In genomic region chr17:40482722-40483121, GRCh38 we compare ENCODE assay signal across 18 cellular contexts. TPM values are rescaled to one million over a fixed set of nuclear protein-coding genes. Genes with fewer than 3 reads are reported as not detected.
DNase-seq lines count a peak whose midpoint lies in the region; ATAC-seq and TF ChIP-seq lines count a peak whose summit lies in the region.
"Had no signal": no experiment of that assay in that cellular context is flagged by ENCODE, and none has a peak within 500 bp of the region (broad histone marks: within the 10 kb centered on the region; RNA-seq: fewer than 3 reads in every experiment).

No MANE protein-coding gene starts in this region.

- no peak for DNase-seq in CD8-positive, alpha-beta T cell
- DNase-seq in KBM-7 (peak; percentile 45), mesendoderm (no peak), Peyer's patch (no peak), upper lobe of left lung (no peak)
- DNase-seq: activated gamma-delta T cell; C1 segment of cervical spinal cord; DMS79 treated with DMSO at 0.1 percent for 48 hours; effector CD8-positive, alpha-beta T cell; KG1; NCI-H1092 treated with DMSO at 0.1 percent for 48 hours; nephron progenitor cell; stimulated activated CD4-positive, alpha-beta T cell treated with anti-CD3 and anti-CD28 coated beads, Interleukin-15, amount 100 ng/mL, for 24 hours; substantia nigra had no signal

- no peaks in the 10 kb centered on the region for H3K9me3 Mint-ChIP-seq in CD8-positive, alpha-beta T cell
- peaks cover 4% of the 10 kb centered on the region for H3K9me3 Mint-ChIP-seq in activated T-helper 17 cell treated with anti-CD3 and anti-CD28 coated beads, Interleukin-2, amount 50 U/mL, for 72 hours
- H3K9me3 Mint-ChIP-seq: nephron progenitor cell had no signal

- H2BK120ac ChIP-seq in mesendoderm (ENCODE audit: low read depth, low read length) = no peak overlapping the region

- no peaks in the 10 kb centered on the region for H3K79me1 ChIP-seq in mesendoderm (ENCODE audit: low read length)

- H3K79me2 ChIP-seq in mesendoderm (ENCODE audit: control insufficient read depth, insufficient read depth, low read length) = no peaks in the 10 kb centered on the region

- no peak overlapping the region for H2BK5ac ChIP-seq in mesendoderm (ENCODE audit: low read length)

- no CpG with 5 or more reads among the region's 6 CpGs for WGBS in mesendoderm (ENCODE audit: extremely low coverage, insufficient coverage, low lambda C conversion rate)
- 81 to 93% methylated on average over 6 of the region's 6 CpGs for WGBS in upper lobe of left lung, 2 donors

- intact Hi-C loops in CD8-positive, alpha-beta T cell (cut with DNase I, micrococcal nuclease) = loop anchor here in 1 of 2 experiments (5.0 kb wide), 2 partner anchors 125 to 160 kb away; no protein-coding TSS in a partner anchor

- H4K5ac ChIP-seq in mesendoderm (ENCODE audit: low read length) = no peak overlapping the region

- H2BK15ac ChIP-seq in mesendoderm (replicated peaks; ENCODE audit: low read depth) = no peak overlapping the region

- no peaks in the 10 kb centered on the region for H3K36me3 ChIP-seq in CD8-positive, alpha-beta T cell (ENCODE audit: insufficient read depth, low read length)
- H3K36me3 ChIP-seq in mesendoderm (ENCODE audit: control insufficient read depth, insufficient read depth, low read length) (no peaks in the 10 kb centered on the region), Peyer's patch (no peaks in the 10 kb centered on the region), upper lobe of left lung (no peaks in the 10 kb centered on the region)
- H3K36me3 ChIP-seq: cardiac muscle cell had no signal

- peak overlapping the region; percentile 71 for H3K27ac Mint-ChIP-seq in CD8-positive, alpha-beta T cell
- H3K27ac Mint-ChIP-seq in activated T-helper 17 cell treated with anti-CD3 and anti-CD28 coated beads, Interleukin-2, amount 50 U/mL, for 72 hours = peak overlapping the region; percentile 96

- CTCF ChIA-PET in CD8-positive, alpha-beta T cell (lab: Charles Lee) = interaction anchor here (0.6 to 3.7 kb wide), 2 partner anchors 50 to 245 kb away, joined by 3 to 27 read pairs; no protein-coding TSS in a partner anchor

- H2AK5ac ChIP-seq in mesendoderm (ENCODE audit: low read length) = no peak overlapping the region

- H3K4me2 ChIP-seq in mesendoderm (ENCODE audit: low read length) = no peak overlapping the region

- no peak overlapping the region for H3K23ac ChIP-seq in mesendoderm (ENCODE audit: low read length)

- TF ChIP-seq EP300 in upper lobe of left lung (IDR thresholded peaks at IDR 0.05) = no peak

- in situ Hi-C loops in KBM-7 (cut with MboI; ENCODE audit: low pct_unique_long_range_greater_than_20kb, low sequenced_read_pairs) = no loop called here

- H3K27ac ChIP-seq in CD8-positive, alpha-beta T cell (ENCODE audit: low read depth, low read length) = no peak overlapping the region
- H3K27ac ChIP-seq in mesendoderm (ENCODE audit: low read depth, low read length) = no peak overlapping the region
- H3K27ac ChIP-seq in Peyer's patch = no peak overlapping the region
- H3K27ac ChIP-seq in upper lobe of left lung = no peak overlapping the region
- H3K27ac ChIP-seq: cardiac muscle cell had no signal

- H3K27me3 ChIP-seq in CD8-positive, alpha-beta T cell (ENCODE audit: insufficient read depth, low read length) = no peaks in the 10 kb centered on the region
- H3K27me3 ChIP-seq in mesendoderm (ENCODE audit: insufficient read depth, low read length, poor library complexity) (no peaks in the 10 kb centered on the region), Peyer's patch (no peaks in the 10 kb centered on the region), upper lobe of left lung (no peaks in the 10 kb centered on the region)
- H3K27me3 ChIP-seq: cardiac muscle cell had no signal

- no peak overlapping the region for H3K4me3 ChIP-seq in CD8-positive, alpha-beta T cell (ENCODE audit: low read depth, low read length)
- no peak overlapping the region for H3K4me3 ChIP-seq in mesendoderm (ENCODE audit: low read length)
- no peak overlapping the region for H3K4me3 ChIP-seq in Peyer's patch
- no peak overlapping the region for H3K4me3 ChIP-seq in upper lobe of left lung
- H3K4me3 ChIP-seq: cardiac muscle cell had no signal

- no peaks in the 10 kb centered on the region for H3K27me3 Mint-ChIP-seq in CD8-positive, alpha-beta T cell (ENCODE audit: low read depth)
- no peaks in the 10 kb centered on the region for H3K27me3 Mint-ChIP-seq in activated T-helper 17 cell treated with anti-CD3 and anti-CD28 coated beads, Interleukin-2, amount 50 U/mL, for 72 hours

- H3K56ac ChIP-seq in mesendoderm (ENCODE audit: low read length) = peak overlapping the region; percentile 27

- peak overlapping the region; percentile 22 for H3K18ac ChIP-seq in mesendoderm (ENCODE audit: low read length)

- peaks cover 33% of the 10 kb centered on the region for H3K4me1 ChIP-seq in CD8-positive, alpha-beta T cell (ENCODE audit: insufficient read depth, low read length)
- H3K4me1 ChIP-seq in mesendoderm (ENCODE audit: control insufficient read depth, low read depth, low read length) (peaks cover 28% of the 10 kb centered on the region), Peyer's patch (peaks cover 0 to 34% (median 5%) of the 10 kb centered on the region in 4 donors), upper lobe of left lung (peaks cover 13 to 44% (median 25%) of the 10 kb centered on the region in 4 donors)

- H3K36me3 Mint-ChIP-seq in CD8-positive, alpha-beta T cell = no peaks in the 10 kb centered on the region
- peaks cover 7% of the 10 kb centered on the region for H3K36me3 Mint-ChIP-seq in activated T-helper 17 cell treated with anti-CD3 and anti-CD28 coated beads, Interleukin-2, amount 50 U/mL, for 72 hours (ENCODE audit: low read depth)

- TF ChIP-seq CTCF in CD8-positive, alpha-beta T cell (IDR thresholded peaks at IDR 0.05) = no peak
- no peak for TF ChIP-seq CTCF in Peyer's patch (IDR thresholded peaks at IDR 0.05)
- no peak for TF ChIP-seq CTCF in upper lobe of left lung (IDR thresholded peaks at IDR 0.05)

- no peak overlapping the region for H3K4ac ChIP-seq in mesendoderm (ENCODE audit: low read depth, low read length)

- no peak for ATAC-seq in CD8-positive, alpha-beta T cell
- no peak for ATAC-seq in activated T-helper 17 cell treated with anti-CD3 and anti-CD28 coated beads, Interleukin-2, amount 50 U/mL, for 72 hours (replicated peaks)
- no peak for ATAC-seq in HG02623 (IDR thresholded peaks at IDR 0.05; ENCODE audit: unreplicated experiment)
- no peak for ATAC-seq in upper lobe of left lung (ENCODE audit: low FRiP score in 2 of 2)

- H3K4me3 Mint-ChIP-seq in CD8-positive, alpha-beta T cell = no peak overlapping the region
- peak overlapping the region; percentile 82 for H3K4me3 Mint-ChIP-seq in activated T-helper 17 cell treated with anti-CD3 and anti-CD28 coated beads, Interleukin-2, amount 50 U/mL, for 72 hours
- H3K4me3 Mint-ChIP-seq: nephron progenitor cell had no signal

- no peak overlapping the region for H3K9ac ChIP-seq in mesendoderm (ENCODE audit: low read length)

- no peak overlapping the region for H4K8ac ChIP-seq in mesendoderm (ENCODE audit: low read depth, low read length)

- no peaks in the 10 kb centered on the region for H3K9me3 ChIP-seq in CD8-positive, alpha-beta T cell (ENCODE audit: low read length)
- H3K9me3 ChIP-seq in Peyer's patch (no peaks in the 10 kb centered on the region), upper lobe of left lung (no peaks in the 10 kb centered on the region)

- H3K4me1 Mint-ChIP-seq in CD8-positive, alpha-beta T cell (ENCODE audit: low read depth) = peaks cover 58% of the 10 kb centered on the region
- H3K4me1 Mint-ChIP-seq in activated T-helper 17 cell treated with anti-CD3 and anti-CD28 coated beads, Interleukin-2, amount 50 U/mL, for 72 hours = peaks cover 55% of the 10 kb centered on the region

- TF ChIP-seq POLR2A in Peyer's patch (IDR thresholded peaks at IDR 0.05) (no peak), upper lobe of left lung (IDR thresholded peaks at IDR 0.05) (no peak)

- POLR2A ChIA-PET in CD8-positive, alpha-beta T cell (lab: Charles Lee) = no interaction called here

RNA-seq across cellular contexts. Expression of gene TNS4, which starts 18.7 kb away (rescaled TPM):
- 1 to 10 TPM; 1.9 to 2.9 TPM for total RNA-seq in CD8-positive, alpha-beta T cell
- total RNA-seq in activated T-helper 17 cell treated with anti-CD3 and anti-CD28 coated beads, Interleukin-2, amount 50 U/mL, for 72 hours = 10 to 100 TPM in 1 of 2 donors, 1 to 10 TPM in 1; 8.8 to 19.8 TPM
- polyA plus RNA-seq in mesendoderm (2013, experiment 1 of 2) = 5.7 TPM
- polyA plus RNA-seq in mesendoderm (2013, experiment 2 of 2) = 4.9 TPM
- 1 to 10 TPM in 3 of 4 donors, under 1 TPM in 1; 0.54 to 2.5 (median 1.7) TPM for total RNA-seq in Peyer's patch
- total RNA-seq in upper lobe of left lung = 1 to 10 TPM in 4 of 6 donors, under 1 TPM in 1, not detected in 1; 0.54 to 5.1 (median 1.1) TPM
- total RNA-seq: cardiac muscle cell had no signal
- polyA plus RNA-seq: cardiac muscle cell, liver had no signal

RNA-seq across cellular contexts. Expression of gene IGFBP4, which starts 39.5 kb away (rescaled TPM):
- 1 to 10 TPM; 5.1 to 5.2 TPM for total RNA-seq in CD8-positive, alpha-beta T cell
- total RNA-seq in activated T-helper 17 cell treated with anti-CD3 and anti-CD28 coated beads, Interleukin-2, amount 50 U/mL, for 72 hours = 10 to 100 TPM in 1 of 2 donors, 1 to 10 TPM in 1; 5.3 to 33.8 TPM
- polyA plus RNA-seq in mesendoderm (2013, experiment 1 of 2) = 39.6 TPM
- polyA plus RNA-seq in mesendoderm (2013, experiment 2 of 2) = 39.0 TPM
- total RNA-seq in Peyer's patch = 100 to 1,000 TPM in 3 of 4 donors, 10 to 100 TPM in 1; 70.6 to 220 (median 133) TPM
- 100 to 1,000 TPM in 4 of 6 donors, 10 to 100 TPM in 2; 80.7 to 524 (median 169) TPM for total RNA-seq in upper lobe of left lung
